32 cellular contexts compared by ENCODE assay signal in the genomic region with DNA sequence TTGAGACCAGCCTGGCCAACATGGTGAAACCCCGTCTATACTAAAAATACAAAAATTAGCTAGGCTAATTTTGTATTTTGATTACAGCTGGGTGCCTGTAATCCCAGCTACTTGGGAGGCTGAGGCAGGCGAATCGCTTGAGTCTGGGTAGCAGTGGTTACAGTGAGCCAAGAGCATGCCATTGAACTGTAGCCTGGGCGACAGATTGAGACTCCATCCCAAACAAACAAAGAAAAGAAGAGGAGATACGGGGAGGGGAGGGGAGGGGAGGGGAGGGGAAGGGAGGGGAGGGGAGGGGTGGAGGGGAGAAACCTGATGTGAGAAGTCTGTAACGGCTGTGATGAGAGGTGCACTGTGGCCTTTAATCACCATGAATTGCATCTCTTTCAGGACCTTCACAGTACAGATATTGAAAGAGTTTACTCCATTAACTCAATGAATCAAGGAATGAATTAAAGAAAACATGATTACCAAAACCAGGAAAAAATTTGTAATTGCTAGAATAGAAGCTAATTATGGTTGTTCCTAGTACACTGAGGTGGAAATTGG.
"Had no signal": no experiment of that assay in that cellular context is flagged by ENCODE, and none has a peak within 500 bp of the region (broad histone marks: within the 10 kb centered on the region; RNA-seq: fewer than 3 reads in every experiment).

No MANE protein-coding gene starts in this region.

- H3K36me3 ChIP-seq: ascending aorta, breast epithelium, cardiac muscle cell, colonic mucosa, esophagus squamous epithelium, gastroesophageal sphincter, heart right ventricle, WERI-Rb-1 had no signal

- ATAC-seq: activated CD4-positive, alpha-beta T cell treated with anti-CD3 and anti-CD28 coated beads for 36 hours; activated naive CD4-positive, alpha-beta T cell treated with anti-CD3 and anti-CD28 coated beads, Interleukin-2, amount 50 U/mL, for 72 hours; activated T-cell treated with anti-CD3 and anti-CD28 coated beads, Interleukin-2, amount 50 U/mL, for 72 hours; gastroesophageal sphincter; heart right ventricle had no signal

- H3K9me3 Mint-ChIP-seq: activated CD4-positive, alpha-beta memory T cell treated with anti-CD3 and anti-CD28 coated beads, Interleukin-2, amount 10 ng/mL, durations not matched to agents 7 days and 5 days; activated CD4-positive, alpha-beta T cell treated with anti-CD3 and anti-CD28 coated beads, Interleukin-2, amount 10 ng/mL, durations not matched to agents 7 days and 5 days; activated naive CD4-positive, alpha-beta T cell treated with anti-CD3 and anti-CD28 coated beads, Interleukin-2, amount 10 ng/mL, durations not matched to agents 7 days and 5 days; activated naive CD4-positive, alpha-beta T cell treated with anti-CD3 and anti-CD28 coated beads, Interleukin-2, amount 50 U/mL, for 72 hours; activated naive CD8-positive, alpha-beta T cell treated with anti-CD3 and anti-CD28 coated beads, Interleukin-2, amount 10 ng/mL, durations not matched to agents 7 days and 5 days; activated T-cell treated with anti-CD3 and anti-CD28 coated beads, Interleukin-2, amount 50 U/mL, for 24 hours; activated T-cell treated with anti-CD3 and anti-CD28 coated beads, Interleukin-2, amount 50 U/mL, for 72 hours; brain; T-helper 2 cell treated with Interferon-gamma antibody and Interleukin-4, amounts not matched to agents 5 μg/mL and 100 μg/mL, for 36 hours had no signal

- DNase-seq: activated CD4-positive, alpha-beta memory T cell treated with anti-CD3 and anti-CD28 coated beads, Interleukin-2, amount 10 ng/mL, durations not matched to agents 7 days and 5 days; activated CD4-positive, alpha-beta T cell treated with anti-CD3 and anti-CD28 coated beads for 36 hours; activated CD4-positive, alpha-beta T cell treated with anti-CD3 and anti-CD28 coated beads, Interleukin-2, amount 10 ng/mL, durations not matched to agents 7 days and 5 days; activated CD4-positive, alpha-beta T cell treated with anti-CD3 and anti-CD28 coated beads, Interleukin-2, amount 50 U/mL, for 4 hours; activated CD4-positive, CD25-positive, alpha-beta regulatory T cell; activated CD4-positive, CD25-positive, alpha-beta regulatory T cell treated with anti-CD3 and anti-CD28 coated beads, Interleukin-2, amount 50 U/mL, for 72 hours; activated CD8-positive, alpha-beta memory T cell treated with anti-CD3 and anti-CD28 coated beads, Interleukin-2, amount 50 U/mL, for 48 hours; activated gamma-delta T cell; activated naive CD4-positive, alpha-beta T cell; activated naive CD4-positive, alpha-beta T cell treated with anti-CD3 and anti-CD28 coated beads, Interleukin-2, amount 10 ng/mL, durations not matched to agents 7 days and 5 days; activated naive CD8-positive, alpha-beta T cell treated with anti-CD3 and anti-CD28 coated beads, Interleukin-2, amount 10 ng/mL, durations not matched to agents 7 days and 5 days; activated T-cell treated with anti-CD3 and anti-CD28 coated beads for 4 hours; activated T-cell treated with anti-CD3 and anti-CD28 coated beads, Interleukin-2, amount 50 U/mL, for 24 hours; activated T-cell treated with anti-CD3 and anti-CD28 coated beads, Interleukin-2, amount 50 U/mL, for 72 hours; central memory CD4-positive, alpha-beta T cell; cerebellar nuclear complex; colonic mucosa; effector CD8-positive, alpha-beta T cell; esophagus squamous epithelium; foreskin melanocyte; heart right ventricle; T1000; WERI-Rb-1 had no signal

- H2AFZ ChIP-seq: hepatocyte had no signal

- H3K4me1 Mint-ChIP-seq: activated CD4-positive, alpha-beta memory T cell treated with anti-CD3 and anti-CD28 coated beads, Interleukin-2, amount 10 ng/mL, durations not matched to agents 7 days and 5 days; activated CD4-positive, alpha-beta T cell treated with anti-CD3 and anti-CD28 coated beads for 36 hours; activated CD4-positive, alpha-beta T cell treated with anti-CD3 and anti-CD28 coated beads, Interleukin-2, amount 10 ng/mL, durations not matched to agents 7 days and 5 days; activated naive CD4-positive, alpha-beta T cell treated with anti-CD3 and anti-CD28 coated beads, Interleukin-2, amount 10 ng/mL, durations not matched to agents 7 days and 5 days; activated naive CD8-positive, alpha-beta T cell treated with anti-CD3 and anti-CD28 coated beads, Interleukin-2, amount 10 ng/mL, durations not matched to agents 7 days and 5 days had no signal

- H3K27ac ChIP-seq: ascending aorta, breast epithelium, cardiac muscle cell, colonic mucosa, epithelial cell of prostate, esophagus squamous epithelium, gastroesophageal sphincter, heart right ventricle, hepatocyte, WERI-Rb-1 had no signal

- H3K79me2 ChIP-seq: hepatocyte had no signal

- H3K4me3 Mint-ChIP-seq: activated CD4-positive, alpha-beta memory T cell treated with anti-CD3 and anti-CD28 coated beads, Interleukin-2, amount 10 ng/mL, durations not matched to agents 7 days and 5 days; activated CD4-positive, alpha-beta T cell treated with anti-CD3 and anti-CD28 coated beads for 36 hours; activated CD4-positive, alpha-beta T cell treated with anti-CD3 and anti-CD28 coated beads, Interleukin-2, amount 10 ng/mL, durations not matched to agents 7 days and 5 days; activated naive CD4-positive, alpha-beta T cell treated with anti-CD3 and anti-CD28 coated beads, Interleukin-2, amount 10 ng/mL, durations not matched to agents 7 days and 5 days; activated naive CD8-positive, alpha-beta T cell treated with anti-CD3 and anti-CD28 coated beads, Interleukin-2, amount 10 ng/mL, durations not matched to agents 7 days and 5 days; activated T-cell treated with anti-CD3 and anti-CD28 coated beads, Interleukin-2, amount 50 U/mL, for 24 hours; activated T-cell treated with anti-CD3 and anti-CD28 coated beads, Interleukin-2, amount 50 U/mL, for 72 hours; brain; T-helper 2 cell treated with Interferon-gamma antibody and Interleukin-4, amounts not matched to agents 5 μg/mL and 100 μg/mL, for 36 hours had no signal

- H3K27me3 ChIP-seq: ascending aorta, breast epithelium, cardiac muscle cell, colonic mucosa, esophagus squamous epithelium, gastroesophageal sphincter, heart right ventricle, hepatocyte had no signal

- H3K4me3 ChIP-seq: ascending aorta, breast epithelium, cardiac muscle cell, colonic mucosa, esophagus squamous epithelium, gastroesophageal sphincter, heart right ventricle, hepatocyte had no signal

- H3K36me3 Mint-ChIP-seq: activated naive CD4-positive, alpha-beta T cell treated with anti-CD3 and anti-CD28 coated beads, Interleukin-2, amount 10 ng/mL, durations not matched to agents 7 days and 5 days; activated naive CD4-positive, alpha-beta T cell treated with anti-CD3 and anti-CD28 coated beads, Interleukin-2, amount 50 U/mL, for 72 hours; activated naive CD8-positive, alpha-beta T cell treated with anti-CD3 and anti-CD28 coated beads, Interleukin-2, amount 10 ng/mL, durations not matched to agents 7 days and 5 days; brain had no signal

- H3K4me1 ChIP-seq: ascending aorta, breast epithelium, colonic mucosa, esophagus squamous epithelium, gastroesophageal sphincter had no signal

- H3K4me2 ChIP-seq: hepatocyte had no signal

- H3K27me3 Mint-ChIP-seq: activated CD4-positive, alpha-beta memory T cell treated with anti-CD3 and anti-CD28 coated beads, Interleukin-2, amount 10 ng/mL, durations not matched to agents 7 days and 5 days; activated CD4-positive, alpha-beta T cell treated with anti-CD3 and anti-CD28 coated beads for 36 hours; activated CD4-positive, alpha-beta T cell treated with anti-CD3 and anti-CD28 coated beads, Interleukin-2, amount 10 ng/mL, durations not matched to agents 7 days and 5 days; activated naive CD4-positive, alpha-beta T cell treated with anti-CD3 and anti-CD28 coated beads, Interleukin-2, amount 10 ng/mL, durations not matched to agents 7 days and 5 days; activated naive CD8-positive, alpha-beta T cell treated with anti-CD3 and anti-CD28 coated beads, Interleukin-2, amount 10 ng/mL, durations not matched to agents 7 days and 5 days; activated T-cell treated with anti-CD3 and anti-CD28 coated beads, Interleukin-2, amount 50 U/mL, for 24 hours; brain had no signal

- H3K27ac Mint-ChIP-seq: activated CD4-positive, alpha-beta memory T cell treated with anti-CD3 and anti-CD28 coated beads, Interleukin-2, amount 10 ng/mL, durations not matched to agents 7 days and 5 days; activated CD4-positive, alpha-beta T cell treated with anti-CD3 and anti-CD28 coated beads for 36 hours; activated CD4-positive, alpha-beta T cell treated with anti-CD3 and anti-CD28 coated beads, Interleukin-2, amount 10 ng/mL, durations not matched to agents 7 days and 5 days; activated naive CD4-positive, alpha-beta T cell treated with anti-CD3 and anti-CD28 coated beads, Interleukin-2, amount 10 ng/mL, durations not matched to agents 7 days and 5 days; activated naive CD4-positive, alpha-beta T cell treated with anti-CD3 and anti-CD28 coated beads, Interleukin-2, amount 50 U/mL, for 72 hours; activated naive CD8-positive, alpha-beta T cell treated with anti-CD3 and anti-CD28 coated beads, Interleukin-2, amount 10 ng/mL, durations not matched to agents 7 days and 5 days; activated T-cell treated with anti-CD3 and anti-CD28 coated beads, Interleukin-2, amount 50 U/mL, for 24 hours; activated T-cell treated with anti-CD3 and anti-CD28 coated beads, Interleukin-2, amount 50 U/mL, for 72 hours; brain; T-helper 2 cell treated with Interferon-gamma antibody and Interleukin-4, amounts not matched to agents 5 μg/mL and 100 μg/mL, for 36 hours had no signal
